Comparison of ENCODE assay signal across 21 cellular contexts in genomic region chr4:61580721-61581377, GRCh38.
"Had no signal": no experiment of that assay in that cellular context is flagged by ENCODE, and none has a peak within 500 bp of the region (broad histone marks: within the 10 kb centered on the region; RNA-seq: fewer than 3 reads in every experiment).

No MANE protein-coding gene starts in this region.

- H3K4me3 ChIP-seq: adrenal gland, heart left ventricle, left ventricle myocardium inferior had no signal

- DNase-seq: activated CD4-positive, alpha-beta memory T cell treated with anti-CD3 and anti-CD28 coated beads, Interleukin-2, amount 10 ng/mL, durations not matched to agents 7 days and 5 days; activated CD4-positive, alpha-beta T cell treated with anti-CD3 and anti-CD28 coated beads for 4 hours; activated naive CD4-positive, alpha-beta T cell treated with anti-CD3 and anti-CD28 coated beads, Interleukin-2, amount 50 U/mL, for 16 hours; activated T-cell treated with anti-CD3 and anti-CD28 coated beads, Interleukin-2, amount 50 U/mL, for 24 hours; adrenal gland; cortex of kidney; effector CD8-positive, alpha-beta T cell; heart left ventricle; islet precursor cell; left ventricle myocardium inferior; mesendoderm; nucleus accumbens; posterior cingulate gyrus; stimulated activated CD4-positive, alpha-beta T cell treated with anti-CD3 and anti-CD28 coated beads, Interleukin-15, amount 100 ng/mL, for 24 hours; stimulated activated CD4-positive, alpha-beta T cell treated with anti-CD3 and anti-CD28 coated beads, Interleukin-4, amount 100 ng/mL, for 1 hour; stimulated activated naive B cell treated with anti-CD40 and anti-IgM and Interleukin-4, amounts not matched to agents 10 μg/mL and 1 μg/mL and 100 μg/mL, for 72 hours; substantia nigra; T-helper 1 cell; trophoblast cell had no signal

- FAIRE-seq: endothelial cell of umbilical vein, frontal cortex had no signal

- ATAC-seq: heart left ventricle; stimulated activated naive B cell treated with anti-CD40 and anti-IgM and Interleukin-4, amounts not matched to agents 10 μg/mL and 1 μg/mL and 100 μg/mL, for 72 hours had no signal
